ENCODE assay signal across 11 cellular contexts in the genomic region with DNA sequence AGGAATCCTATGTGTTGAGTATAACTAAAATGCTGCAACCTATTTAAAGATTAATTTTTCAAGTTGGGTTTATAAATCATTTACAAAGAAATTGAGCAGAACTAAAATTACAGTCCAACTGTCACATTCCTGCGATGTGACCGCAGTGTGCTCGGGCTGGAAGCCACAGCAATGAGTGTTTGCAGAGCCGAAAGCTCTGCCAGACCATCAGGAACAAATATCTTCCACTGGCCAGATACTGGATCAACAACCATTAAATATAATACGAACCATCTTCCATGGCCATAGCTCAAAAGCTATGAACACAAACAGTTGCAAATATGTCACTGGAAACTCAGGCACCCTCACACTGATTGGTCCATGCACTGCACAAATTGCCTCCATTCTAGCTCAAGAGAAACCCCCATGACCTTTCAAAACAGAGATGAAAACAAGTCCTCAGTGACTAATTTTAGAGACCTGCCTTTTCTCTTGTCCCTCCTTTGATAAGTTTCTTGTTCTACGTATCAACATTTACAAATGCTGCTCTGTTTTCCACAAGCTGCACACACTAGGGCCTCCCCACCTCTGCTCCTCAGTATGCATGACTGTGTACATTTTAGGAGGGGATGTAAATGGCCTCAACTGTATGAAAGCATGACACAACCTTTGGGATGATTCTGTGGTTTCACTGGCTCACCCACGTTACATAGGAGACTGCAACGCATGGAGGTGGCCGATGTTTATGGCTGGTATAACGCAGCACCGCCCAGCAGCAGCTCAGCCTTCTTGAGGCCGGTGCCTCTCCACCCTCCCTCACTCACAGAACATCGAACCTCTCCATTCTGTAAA.
DNase-seq lines count a peak whose midpoint lies in the region; ATAC-seq, FAIRE-seq and TF ChIP-seq lines count a peak whose summit lies in the region.
"Had no signal": no experiment of that assay in that cellular context is flagged by ENCODE, and none has a peak within 500 bp of the region (broad histone marks: within the 10 kb centered on the region; RNA-seq: fewer than 3 reads in every experiment).

No MANE protein-coding gene starts in this region.

- DNase-seq in activated CD8-positive, alpha-beta memory T cell treated with anti-CD3 and anti-CD28 coated beads, Interleukin-2, amount 10 ng/mL, durations not matched to agents 7 days and 5 days, result peak; percentile 77
- no peak for DNase-seq in activated CD8-positive, alpha-beta memory T cell treated with anti-CD3 and anti-CD28 coated beads for 24 hours
- no peak for DNase-seq in activated T-cell treated with anti-CD3 and anti-CD28 coated beads, Interleukin-2, amount 50 U/mL, for 24 hours
- no peak for DNase-seq in stomach
- DNase-seq in cerebellar cortex (ENCODE audit: low spot score), result no peak
- no peak for DNase-seq in GM12892 (ENCODE audit: insufficient read length)

- H3K27me3 ChIP-seq in stomach, result no peaks in the 10 kb centered on the region
- H3K27me3 ChIP-seq: BLaER1 had no signal

- intact Hi-C loops in stomach (cut with DNase I; ENCODE audit: low total_unique reads), result no loop called here

- peak; percentile 87 for ATAC-seq in activated CD8-positive, alpha-beta memory T cell treated with anti-CD3 and anti-CD28 coated beads, Interleukin-2, amount 10 ng/mL, durations not matched to agents 7 days and 5 days
- no peak for ATAC-seq in GM21447 (IDR thresholded peaks at IDR 0.05; ENCODE audit: unreplicated experiment)

- H3K4me3 Mint-ChIP-seq in activated CD8-positive, alpha-beta memory T cell treated with anti-CD3 and anti-CD28 coated beads, Interleukin-2, amount 10 ng/mL, durations not matched to agents 7 days and 5 days, result peak overlapping the region; percentile 45
- H3K4me3 Mint-ChIP-seq in activated T-cell treated with anti-CD3 and anti-CD28 coated beads, Interleukin-2, amount 50 U/mL, for 24 hours, result no peak overlapping the region

- peaks cover 0 to 17% (median 9%) of the 10 kb centered on the region in 4 donors for H3K9me3 ChIP-seq in stomach

- no peak for TF ChIP-seq CTCF in stomach (IDR thresholded peaks at IDR 0.05)

- FAIRE-seq in islet of Langerhans (lab: Jason Lieb, UNC) (peak; percentile 76), GM12892 (lab: Jason Lieb, UNC) (no peak)
- FAIRE-seq: keratinocyte had no signal

- no peaks in the 10 kb centered on the region for H3K27me3 Mint-ChIP-seq in activated CD8-positive, alpha-beta memory T cell treated with anti-CD3 and anti-CD28 coated beads, Interleukin-2, amount 10 ng/mL, durations not matched to agents 7 days and 5 days
- H3K27me3 Mint-ChIP-seq in activated T-cell treated with anti-CD3 and anti-CD28 coated beads, Interleukin-2, amount 50 U/mL, for 24 hours, result no peaks in the 10 kb centered on the region

- H3K27ac Mint-ChIP-seq in activated CD8-positive, alpha-beta memory T cell treated with anti-CD3 and anti-CD28 coated beads, Interleukin-2, amount 10 ng/mL, durations not matched to agents 7 days and 5 days, result peak overlapping the region; percentile 77
- H3K27ac Mint-ChIP-seq in activated T-cell treated with anti-CD3 and anti-CD28 coated beads, Interleukin-2, amount 50 U/mL, for 24 hours, result peak overlapping the region; percentile 26

- H3K36me3 ChIP-seq in stomach, result no peaks in the 10 kb centered on the region
- H3K36me3 ChIP-seq: BLaER1 had no signal

- whole genome bisulfite sequencing in stomach, 5 donors, result 78 to 81% (median 78%) methylated on average over 13 of the region's 13 CpGs

- peak; percentile 71 for TF ChIP-seq EP300 in stomach (IDR thresholded peaks at IDR 0.05)

- peaks cover 13% of the 10 kb centered on the region for H3K36me3 Mint-ChIP-seq in activated CD8-positive, alpha-beta memory T cell treated with anti-CD3 and anti-CD28 coated beads, Interleukin-2, amount 10 ng/mL, durations not matched to agents 7 days and 5 days
- H3K36me3 Mint-ChIP-seq in activated T-cell treated with anti-CD3 and anti-CD28 coated beads, Interleukin-2, amount 50 U/mL, for 24 hours (ENCODE audit: low read depth), result peaks cover 7% of the 10 kb centered on the region

- CTCF ChIA-PET in activated CD8-positive, alpha-beta memory T cell treated with anti-CD3 and anti-CD28 coated beads, Interleukin-2, amount 10 ng/mL, durations not matched to agents 7 days and 5 days (lab: Charles Lee), result no interaction called here

- H3K27ac ChIP-seq in stomach, result peak overlapping the region in 3 of 5 donors; percentile 8 to 59 (median 52)
- H3K27ac ChIP-seq: BLaER1, KMS-11 had no signal

- H3K4me1 Mint-ChIP-seq in activated CD8-positive, alpha-beta memory T cell treated with anti-CD3 and anti-CD28 coated beads, Interleukin-2, amount 10 ng/mL, durations not matched to agents 7 days and 5 days, result peaks cover 15% of the 10 kb centered on the region
- peaks cover 17% of the 10 kb centered on the region for H3K4me1 Mint-ChIP-seq in activated T-cell treated with anti-CD3 and anti-CD28 coated beads, Interleukin-2, amount 50 U/mL, for 24 hours (ENCODE audit: low read depth)

- peaks cover 9% of the 10 kb centered on the region for H3K9me3 Mint-ChIP-seq in activated CD8-positive, alpha-beta memory T cell treated with anti-CD3 and anti-CD28 coated beads, Interleukin-2, amount 10 ng/mL, durations not matched to agents 7 days and 5 days (ENCODE audit: low read depth)
- peaks cover 12% of the 10 kb centered on the region for H3K9me3 Mint-ChIP-seq in activated T-cell treated with anti-CD3 and anti-CD28 coated beads, Interleukin-2, amount 50 U/mL, for 24 hours

- H3K4me1 ChIP-seq in stomach, result peaks cover 0 to 13% (median 6%) of the 10 kb centered on the region in 4 donors
- H3K4me1 ChIP-seq: BLaER1 had no signal

- H3K4me3 ChIP-seq in stomach, result no peak overlapping the region
- H3K4me3 ChIP-seq: BLaER1 had no signal

- no peak for TF ChIP-seq POLR2A in stomach (IDR thresholded peaks at IDR 0.05)
- no peak for TF ChIP-seq POLR2A in GM12892 (IDR thresholded peaks at IDR 0.05; ENCODE audit: low read depth, low read length)
